12 cellular contexts compared by ENCODE assay signal in the genomic region with DNA sequence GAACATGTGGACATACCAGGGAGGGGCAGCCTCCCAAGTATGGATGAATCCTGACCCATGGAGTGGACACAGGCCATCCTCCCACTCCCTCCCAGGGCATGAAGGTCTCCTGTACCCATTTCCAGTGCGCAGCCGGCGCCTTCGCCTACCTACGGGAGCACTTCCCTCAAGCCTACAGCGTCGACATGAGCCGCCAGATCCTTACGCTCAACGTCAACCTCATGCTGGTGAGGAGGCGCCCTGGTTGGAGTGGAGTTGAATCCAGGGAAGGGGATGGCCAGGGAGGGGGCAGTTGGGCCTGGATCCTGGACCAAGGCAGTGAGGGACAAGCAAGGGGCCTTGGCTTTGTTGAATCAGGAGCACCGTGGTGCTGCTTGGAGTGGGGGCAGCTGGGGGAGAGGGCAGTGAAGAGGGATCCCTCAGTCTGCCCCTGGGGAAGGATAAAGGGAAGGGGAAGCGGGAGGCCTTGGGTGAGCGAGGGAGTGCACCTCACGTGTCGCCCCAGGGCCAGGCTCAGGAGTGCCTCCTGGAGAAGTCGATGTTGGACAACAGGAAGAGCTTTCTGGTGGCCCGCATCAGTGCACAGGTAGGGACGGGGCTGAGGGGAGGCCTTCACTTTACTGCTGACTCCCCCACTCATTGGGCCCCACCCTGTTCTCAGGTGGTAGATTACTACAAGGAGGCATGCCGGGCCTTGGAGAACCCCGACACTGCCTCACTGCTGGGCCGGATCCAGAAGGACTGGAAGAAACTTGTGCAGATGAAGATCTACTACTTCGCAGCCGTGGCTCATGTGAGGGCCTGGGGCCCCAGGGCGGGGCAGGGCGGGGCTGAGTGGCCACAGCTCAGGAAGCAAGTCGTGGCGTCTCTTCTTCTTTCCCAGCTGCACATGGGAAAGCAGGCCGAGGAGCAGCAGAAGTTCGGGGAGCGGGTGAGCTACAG. TPM values are rescaled to one million over a fixed set of nuclear protein-coding genes. Genes with fewer than 3 reads are reported as not detected.
DNase-seq lines count a peak whose midpoint lies in the region; ATAC-seq and TF ChIP-seq lines count a peak whose summit lies in the region.
"Had no signal": no experiment of that assay in that cellular context is flagged by ENCODE, and none has a peak within 500 bp of the region (broad histone marks: within the 10 kb centered on the region; RNA-seq: fewer than 3 reads in every experiment).

No MANE protein-coding gene starts in this region.

- H3K27ac ChIP-seq in RWPE2 (ENCODE audit: poor library complexity, severe bottlenecking) = no peak overlapping the region
- H3K27ac ChIP-seq in esophagus (ENCODE audit: low read depth in 2 of 2, low read length in 1 of 2) = peak overlapping the region; percentile 4 to 89
- peak overlapping the region; percentile 63 for H3K27ac ChIP-seq in subcutaneous abdominal adipose tissue (ENCODE audit: low read depth, low read length)
- H3K27ac ChIP-seq: SJSA1 had no signal

- peaks cover 15% of the 10 kb centered on the region for H3K36me3 ChIP-seq in H7 (replicated peaks; ENCODE audit: control insufficient read depth, insufficient read depth, low read length)
- H3K36me3 ChIP-seq in RWPE2 (ENCODE audit: low read depth) = peaks cover 22% of the 10 kb centered on the region
- peaks cover 14 to 46% of the 10 kb centered on the region in 2 donors for H3K36me3 ChIP-seq in esophagus (ENCODE audit: control insufficient read depth in 2 of 2, insufficient read depth in 2 of 2, low read length in 1 of 2)
- H3K36me3 ChIP-seq in subcutaneous abdominal adipose tissue (ENCODE audit: control insufficient read depth in 5 of 5, insufficient read depth in 5 of 5, low read length in 5 of 5) = peaks cover 0 to 64% (median 49%) of the 10 kb centered on the region in 5 donors

- no peak for TF ChIP-seq CTCF in RWPE2 (IDR thresholded peaks at IDR 0.05; ENCODE audit: poor library complexity, severe bottlenecking)

- H3K4me3 ChIP-seq in H7 (ENCODE audit: insufficient read depth, low read depth, low read length) = no peak overlapping the region
- no peak overlapping the region for H3K4me3 ChIP-seq in RWPE2 (ENCODE audit: severe bottlenecking)
- H3K4me3 ChIP-seq in esophagus (ENCODE audit: low read depth in 1 of 2, low read length in 2 of 2) = no peak overlapping the region
- no peak overlapping the region for H3K4me3 ChIP-seq in subcutaneous abdominal adipose tissue (ENCODE audit: low read depth in 1 of 5, low read length in 5 of 5)
- H3K4me3 ChIP-seq: SJSA1 had no signal

- no peaks in the 10 kb centered on the region for H3K4me1 ChIP-seq in RWPE2 (ENCODE audit: insufficient read depth, poor library complexity, severe bottlenecking)
- H3K4me1 ChIP-seq in esophagus (ENCODE audit: control insufficient read depth in 2 of 2, insufficient read depth in 2 of 2, low read length in 1 of 2) = peaks cover 13 to 26% of the 10 kb centered on the region in 2 donors
- H3K4me1 ChIP-seq in subcutaneous abdominal adipose tissue (ENCODE audit: control insufficient read depth in 5 of 5, insufficient read depth in 5 of 5, low read length in 5 of 5) = peaks cover 6 to 47% (median 31%) of the 10 kb centered on the region in 5 donors
- H3K4me1 ChIP-seq: SJSA1 had no signal

- 0 out of 3 replicates have a peak, but pooled peaks have one; percentile 4 for ATAC-seq in RWPE2 (ENCODE audit: low read depth)
- ATAC-seq in HG03439 (IDR thresholded peaks at IDR 0.05; ENCODE audit: unreplicated experiment) = no peak

- H3K9ac ChIP-seq in subcutaneous abdominal adipose tissue (ENCODE audit: low read length in 5 of 5) = peak overlapping the region in 1 of 5 donors; percentile 42

- peak; percentile 43 for DNase-seq in H7
- DNase-seq in RWPE2 (ENCODE audit: low spot score) = no peak
- DNase-seq in stimulated activated naive CD4-positive, alpha-beta T cell (lab: John Stamatoyannopoulos, UW) = no peak
- no peak for DNase-seq in hippocampal formation (lab: John Stamatoyannopoulos, UW)
- DNase-seq: activated B cell treated with CpG ODN at 0.5 μM for 24 hours; CD4-positive, alpha-beta T cell; HCEC 1CT; stimulated activated CD8-positive, alpha-beta memory T cell treated with anti-CD3 and anti-CD28 coated beads, Interleukin-4, amount 100 ng/mL, for 48 hours had no signal

- H3K27me3 ChIP-seq in H7 (ENCODE audit: control insufficient read depth, insufficient read depth, low read length) (no peaks in the 10 kb centered on the region), RWPE2 (ENCODE audit: insufficient read depth, poor library complexity, severe bottlenecking) (no peaks in the 10 kb centered on the region), esophagus (ENCODE audit: control insufficient read depth in 1 of 2, insufficient read depth in 2 of 2, low read length in 2 of 2) (no peaks in the 10 kb centered on the region), subcutaneous abdominal adipose tissue (ENCODE audit: control insufficient read depth in 5 of 5, insufficient read depth in 4 of 5, low read length in 5 of 5) (no peaks in the 10 kb centered on the region)
- H3K27me3 ChIP-seq: SJSA1 had no signal

- 69 to 74% methylated on average over 30 to 31 of the region's 31 CpGs for WGBS in esophagus, 2 donors

- H3K9me3 ChIP-seq in RWPE2 (ENCODE audit: severe bottlenecking) (no peaks in the 10 kb centered on the region), esophagus (ENCODE audit: control insufficient read depth in 2 of 2, insufficient read depth in 1 of 2, low read depth in 1 of 2, low read length in 1 of 2) (no peaks in the 10 kb centered on the region), subcutaneous abdominal adipose tissue (ENCODE audit: control insufficient read depth in 5 of 5, low read length in 5 of 5) (no peaks in the 10 kb centered on the region)
- H3K9me3 ChIP-seq: SJSA1 had no signal

RNA-seq across cellular contexts. Expression of a gene that starts 25.3 kb away (rescaled TPM):
- 18.7 and 21.7 TPM in 2 replicates for total RNA-seq in H7 (2014; rRNA removed; shearing (Covaris generic))
- 10 to 100 TPM; 12.2 to 26.7 TPM for polyA plus RNA-seq in esophagus
